22 cellular contexts compared by ENCODE assay signal in genomic region chr1:108563808-108564207, GRCh38.
"Had no signal": no experiment of that assay in that cellular context is flagged by ENCODE, and none has a peak within 500 bp of the region (broad histone marks: within the 10 kb centered on the region; RNA-seq: fewer than 3 reads in every experiment).

No MANE protein-coding gene starts in this region.

- H3K4me3 ChIP-seq: coronary artery, gastrocnemius medialis, left ventricle myocardium inferior, lower lobe of right lung, neural progenitor cell, ovary, right atrium auricular region, sigmoid colon, skin epidermis, stomach had no signal

- H3K27me3 Mint-ChIP-seq: memory B cell; natural killer cell treated with Interleukin-12 subunit alpha and Interleukin-12 subunit beta and Interleukin-15 and Interleukin-18, amount 100 ng/mL, for 72 hours had no signal

- H3K36me3 Mint-ChIP-seq: memory B cell; natural killer cell treated with Interleukin-12 subunit alpha and Interleukin-12 subunit beta and Interleukin-15 and Interleukin-18, amount 100 ng/mL, for 72 hours; neural progenitor cell had no signal

- DNase-seq: effector CD4-positive, alpha-beta T cell; endodermal cell; gastrocnemius medialis; left cardiac atrium; left ventricle myocardium inferior; lower lobe of right lung; midbrain; nucleus accumbens; ovary; sigmoid colon; stimulated activated CD4-positive, alpha-beta T cell treated with anti-CD3 and anti-CD28 coated beads, Interleukin-2, amount 100 ng/mL, for 24 hours; stimulated activated CD4-positive, alpha-beta T cell treated with anti-CD3 and anti-CD28 coated beads, Interleukin-4, amount 100 ng/mL, for 4 hours; stimulated activated naive CD4-positive, alpha-beta T cell; stomach; trophoblast cell had no signal

- H3K27ac ChIP-seq: coronary artery, gastrocnemius medialis, left ventricle myocardium inferior, lower lobe of right lung, neural progenitor cell, ovary, right atrium auricular region, sigmoid colon, skin epidermis, stomach had no signal

- H3K9me3 ChIP-seq: gastrocnemius medialis, left ventricle myocardium inferior, lower lobe of right lung, ovary, right atrium auricular region, sigmoid colon, stomach had no signal

- H3K4me3 Mint-ChIP-seq: endodermal cell; memory B cell; natural killer cell treated with Interleukin-12 subunit alpha and Interleukin-12 subunit beta and Interleukin-15 and Interleukin-18, amount 100 ng/mL, for 72 hours; neural progenitor cell had no signal

- H3K36me3 ChIP-seq: gastrocnemius medialis, left ventricle myocardium inferior, lower lobe of right lung, neural progenitor cell, ovary, right atrium auricular region, sigmoid colon, stomach had no signal

- H3K9me3 Mint-ChIP-seq: endodermal cell; memory B cell; natural killer cell treated with Interleukin-12 subunit alpha and Interleukin-12 subunit beta and Interleukin-15 and Interleukin-18, amount 100 ng/mL, for 72 hours; neural progenitor cell had no signal

- H3K27ac Mint-ChIP-seq: endodermal cell; memory B cell; natural killer cell treated with Interleukin-12 subunit alpha and Interleukin-12 subunit beta and Interleukin-15 and Interleukin-18, amount 100 ng/mL, for 72 hours; neural progenitor cell had no signal

- ATAC-seq: esophagus mucosa; gastrocnemius medialis; left cardiac atrium; lower lobe of right lung; natural killer cell treated with Interleukin-12 subunit alpha and Interleukin-12 subunit beta and Interleukin-15 and Interleukin-18, amount 100 ng/mL, for 72 hours had no signal
